In genomic region chr18:79394438-79395307, GRCh38 we compare ENCODE assay signal across 8 cellular contexts. TPM values are rescaled to one million over a fixed set of nuclear protein-coding genes. Genes with fewer than 3 reads are reported as not detected.
A peak's percentile ranks its signal among the peaks of the same experiment; 100 is the strongest.
DNase-seq lines count a peak whose midpoint lies in the region; ATAC-seq and TF ChIP-seq lines count a peak whose summit lies in the region.

No MANE protein-coding gene starts in this region.

- H3K36me3 ChIP-seq in OCI-LY7 (ENCODE audit: insufficient read depth, low read length) = peaks cover 8% of the 10 kb centered on the region; the same call in 1 of the 2 replicates
- no peaks in the 10 kb centered on the region for H3K36me3 ChIP-seq in iPS DF 6.9 (ENCODE audit: control insufficient read depth, insufficient read depth, low read length)

- peak overlapping the region; percentile 28 for H3K27ac ChIP-seq in OCI-LY7 (ENCODE audit: low read depth, low read length, poor library complexity, severe bottlenecking)
- H3K27ac ChIP-seq in iPS DF 6.9 (ENCODE audit: low read length) = no peak overlapping the region

- DNase-seq in GM13977 (ENCODE audit: low spot score) = peak; percentile 71
- peak; percentile 39 for DNase-seq in OCI-LY7 (ENCODE audit: low spot score)
- DNase-seq in activated naive CD8-positive, alpha-beta T cell treated with anti-CD3 and anti-CD28 coated beads, Interleukin-2, amount 50 U/mL, for 16 hours (ENCODE audit: low read depth, low spot score) = peak; percentile 71
- no peak for DNase-seq in iPS DF 6.9 (ENCODE audit: low read depth, low spot score)
- peak; percentile 67 to 68 for DNase-seq in stimulated activated CD4-positive, alpha-beta T cell treated with anti-CD3 and anti-CD28 coated beads, Interleukin-12 subunit alpha, Interleukin-12 subunit beta, amount 100 ng/mL, for 24 hours (ENCODE audit: low read depth in 2 of 2)
- DNase-seq in NCI-H2081 treated with DMSO at 0.1 percent for 48 hours (lab: John Stamatoyannopoulos, UW) = no peak
- no peak for DNase-seq in NCI-H82 (lab: John Stamatoyannopoulos, UW)

- POLR2A ChIA-PET in OCI-LY7 (lab: Charles Lee) = no interaction called here

- H4K20me1 ChIP-seq in OCI-LY7 (ENCODE audit: insufficient read depth, low read length) = no peaks in the 10 kb centered on the region

- in situ Hi-C loops in GM13977 (cut with MboI; ENCODE audit: low pct_unique_long_range_greater_than_20kb, low sequenced_read_pairs, unreplicated experiment) = no loop called here

- no peak for TF ChIP-seq CTCF in GM13977 (IDR thresholded peaks at IDR 0.05; ENCODE audit: extremely low read depth, insufficient read depth, missing control alignments)
- TF ChIP-seq CTCF in OCI-LY7 (conservative IDR thresholded peaks at IDR 0.05; ENCODE audit: low read length) = 0 out of 2 replicates have a peak, but pooled peaks have one; percentile 16

- H3K79me2 ChIP-seq in OCI-LY7 (ENCODE audit: insufficient read depth, low read depth, low read length) = peaks cover 20% of the 10 kb centered on the region

- H3K4me3 ChIP-seq in OCI-LY7 (ENCODE audit: low read depth, low read length, poor library complexity, severe bottlenecking) (peak overlapping the region; percentile 62), iPS DF 6.9 (ENCODE audit: low read length) (peak overlapping the region; percentile 50; the same call in 1 of the 2 replicates)

- H3K4me2 ChIP-seq in OCI-LY7 (ENCODE audit: low read length) = peak overlapping the region; percentile 80

- CTCF ChIA-PET in OCI-LY7 (lab: Charles Lee; ENCODE audit: unreplicated experiment) = no interaction called here

- H3K9me3 ChIP-seq in OCI-LY7 (ENCODE audit: low read length) (no peaks in the 10 kb centered on the region), iPS DF 6.9 (ENCODE audit: control insufficient read depth, insufficient read depth, low read length) (no peaks in the 10 kb centered on the region)

- BruUV-seq in OCI-LY7 (replicated peaks; lab: Mats Ljungman, UMichigan) = no TSS peak

- peaks cover 51% of the 10 kb centered on the region for H3K27me3 ChIP-seq in iPS DF 6.9 (ENCODE audit: control insufficient read depth, insufficient read depth, low read length)

- H2AFZ ChIP-seq in OCI-LY7 (ENCODE audit: low read length) = peak overlapping the region; percentile 41; the same call in 1 of the 2 replicates

- no peak for ATAC-seq in GM21619 (IDR thresholded peaks at IDR 0.05; ENCODE audit: unreplicated experiment)

- H3K4me1 ChIP-seq in OCI-LY7 (ENCODE audit: insufficient read depth, low read length, poor library complexity, severe bottlenecking) (peaks cover 29% of the 10 kb centered on the region), iPS DF 6.9 (ENCODE audit: control insufficient read depth, insufficient read depth, low read length) (peaks cover 7% of the 10 kb centered on the region)

- intact Hi-C loops in OCI-LY7 (cut with micrococcal nuclease; ENCODE audit: unreplicated experiment) = no loop called here

- WGBS in iPS DF 6.9 (ENCODE audit: insufficient coverage, insufficient read length) = no CpG with 5 or more reads among the region's 79 CpGs

- H3K9me2 ChIP-seq in OCI-LY7 (ENCODE audit: insufficient read depth, low read length) = no peaks in the 10 kb centered on the region

RNA-seq across cellular contexts. Expression of gene NFATC1, which starts 1.1 kb away (rescaled TPM):
- total RNA-seq in OCI-LY7 (2014; rRNA removed; shearing (Covaris generic)) = 15.3 and 23.6 TPM in 2 replicates
- 50.4 and 54.3 TPM in 2 replicates for total RNA-seq in OCI-LY7 (2022)

Comparison
In these comparisons a context has a peak if more than half of its experiments do, and no peak if none do; other contexts are left out.
1. DNase-seq: peak in GM13977 (single experiment), OCI-LY7 (single experiment), activated naive CD8-positive, alpha-beta T cell treated with anti-CD3 and anti-CD28 coated beads, Interleukin-2, amount 50 U/mL, for 16 hours (single experiment) and stimulated activated CD4-positive, alpha-beta T cell treated with anti-CD3 and anti-CD28 coated beads, Interleukin-12 subunit alpha, Interleukin-12 subunit beta, amount 100 ng/mL, for 24 hours (2 of 2); none in iPS DF 6.9 (single experiment), NCI-H2081 treated with DMSO at 0.1 percent for 48 hours (single experiment) and NCI-H82 (single experiment).